Comparison of ENCODE assay signal across 8 cellular contexts in genomic region chr1:25618433-25618808, GRCh38. TPM values are rescaled to one million over a fixed set of nuclear protein-coding genes. Genes with fewer than 3 reads are reported as not detected.
DNase-seq lines count a peak whose midpoint lies in the region; ATAC-seq and TF ChIP-seq lines count a peak whose summit lies in the region.

No MANE protein-coding gene starts in this region.

- H3K9me3 Mint-ChIP-seq in activated naive CD4-positive, alpha-beta T cell treated with anti-CD3 and anti-CD28 coated beads, Interleukin-2, amount 10 ng/mL, durations not matched to agents 7 days and 5 days, result no peaks in the 10 kb centered on the region

- H3K27ac ChIP-seq in colonic mucosa (no peak overlapping the region), muscle layer of duodenum (ENCODE audit: low read length) (no peak overlapping the region), transverse colon (peak overlapping the region; percentile 61 to 76 (median 72))

- DNase-seq in activated naive CD4-positive, alpha-beta T cell treated with anti-CD3 and anti-CD28 coated beads, Interleukin-2, amount 10 ng/mL, durations not matched to agents 7 days and 5 days, result no peak
- no peak for DNase-seq in activated naive CD4-positive, alpha-beta T cell treated with anti-CD3 and anti-CD28 coated beads, Interleukin-2, amount 50 U/mL, for 16 hours
- DNase-seq in colonic mucosa (no peak), transverse colon (no peak), SIG-M5 (lab: John Stamatoyannopoulos, UW) (no peak), NCI-H446 treated with DMSO at 0.1 percent for 48 hours (lab: John Stamatoyannopoulos, UW) (no peak)

- no peaks in the 10 kb centered on the region for H3K9me3 ChIP-seq in colonic mucosa
- H3K9me3 ChIP-seq in muscle layer of duodenum (ENCODE audit: control insufficient read depth in 1 of 2, low read length in 2 of 2), result no peaks in the 10 kb centered on the region
- no peaks in the 10 kb centered on the region for H3K9me3 ChIP-seq in transverse colon

- TF ChIP-seq CTCF in colonic mucosa (IDR thresholded peaks at IDR 0.05), result no peak
- no peak for TF ChIP-seq CTCF in transverse colon (IDR thresholded peaks at IDR 0.05)

- peaks cover 40% of the 10 kb centered on the region for H3K27me3 Mint-ChIP-seq in activated naive CD4-positive, alpha-beta T cell treated with anti-CD3 and anti-CD28 coated beads, Interleukin-2, amount 10 ng/mL, durations not matched to agents 7 days and 5 days

- H3K4me3 ChIP-seq in colonic mucosa (peak overlapping the region; percentile 53), muscle layer of duodenum (ENCODE audit: low read depth in 1 of 2, low read length in 2 of 2) (peak overlapping the region; percentile 52 to 71), transverse colon (peak overlapping the region in 3 of 4 donors; percentile 69 to 97 (median 83))

- TF ChIP-seq EP300 in transverse colon (IDR thresholded peaks at IDR 0.05; ENCODE audit: low read depth), result no peak

- ATAC-seq in GM21717 (IDR thresholded peaks at IDR 0.05; ENCODE audit: unreplicated experiment), result no peak

- H3K27me3 ChIP-seq in colonic mucosa (peaks cover 16% of the 10 kb centered on the region), muscle layer of duodenum (ENCODE audit: low read depth, low read length) (no peaks in the 10 kb centered on the region), transverse colon (peaks cover 16% of the 10 kb centered on the region)

- intact Hi-C loops in colonic mucosa (cut with DNase I), result loop anchor here (5.0 kb wide), 1 partner anchor 74 kb away; no protein-coding TSS in a partner anchor
- intact Hi-C loops in transverse colon (cut with DNase I; ENCODE audit: low total_unique reads), result loop anchor here (5.0 kb wide), 1 partner anchor 124 kb away; no protein-coding TSS in a partner anchor

- H3K4me1 Mint-ChIP-seq in activated naive CD4-positive, alpha-beta T cell treated with anti-CD3 and anti-CD28 coated beads, Interleukin-2, amount 10 ng/mL, durations not matched to agents 7 days and 5 days, result peaks cover 72% of the 10 kb centered on the region

- TF ChIP-seq POLR2A in transverse colon (IDR thresholded peaks at IDR 0.05), result no peak

- H3K36me3 Mint-ChIP-seq in activated naive CD4-positive, alpha-beta T cell treated with anti-CD3 and anti-CD28 coated beads, Interleukin-2, amount 10 ng/mL, durations not matched to agents 7 days and 5 days, result peaks cover 44% of the 10 kb centered on the region

- peaks cover 10% of the 10 kb centered on the region for H3K4me1 ChIP-seq in colonic mucosa
- peaks cover 4 to 49% of the 10 kb centered on the region in 2 donors for H3K4me1 ChIP-seq in muscle layer of duodenum (ENCODE audit: control insufficient read depth in 1 of 2, insufficient read depth in 2 of 2, low read length in 2 of 2)
- H3K4me1 ChIP-seq in transverse colon, result peaks cover 9 to 45% (median 26%) of the 10 kb centered on the region in 4 donors

- peak overlapping the region; percentile 91 for H3K27ac Mint-ChIP-seq in activated naive CD4-positive, alpha-beta T cell treated with anti-CD3 and anti-CD28 coated beads, Interleukin-2, amount 10 ng/mL, durations not matched to agents 7 days and 5 days

- in situ Hi-C loops in transverse colon (cut with MboI; ENCODE audit: low pct_ligation_motif_present in 1 of 4, low pct_unique_long_range_greater_than_20kb in 1 of 4, low sequenced_read_pairs in 3 of 4), result loop anchor here in 3 of 4 donors (10.0 to 25.0 kb wide), 2 partner anchors 169 to 176 kb away; no protein-coding TSS in a partner anchor

- 37% methylated on average over 4 of the region's 4 CpGs for WGBS in transverse colon (ENCODE audit: low coverage in 1 of 2), 2 donors

- H3K9ac ChIP-seq in colonic mucosa (ENCODE audit: low read depth in 2 of 2, low read length in 2 of 2), result peak overlapping the region; percentile 57 to 88

- peak overlapping the region; percentile 99 for H3K4me3 Mint-ChIP-seq in activated naive CD4-positive, alpha-beta T cell treated with anti-CD3 and anti-CD28 coated beads, Interleukin-2, amount 10 ng/mL, durations not matched to agents 7 days and 5 days

- H3K36me3 ChIP-seq in colonic mucosa, result no peaks in the 10 kb centered on the region
- peaks cover 0 to 4% of the 10 kb centered on the region in 2 donors for H3K36me3 ChIP-seq in muscle layer of duodenum (ENCODE audit: control insufficient read depth in 1 of 2, insufficient read depth in 2 of 2, low read length in 2 of 2)
- H3K36me3 ChIP-seq in transverse colon, result no peaks in the 10 kb centered on the region

- CTCF ChIA-PET in activated naive CD4-positive, alpha-beta T cell treated with anti-CD3 and anti-CD28 coated beads, Interleukin-2, amount 10 ng/mL, durations not matched to agents 7 days and 5 days (lab: Charles Lee), result interaction anchor here (0.7 to 3.5 kb wide), 18 partner anchors 9 to 192 kb away, joined by 3 to 32 read pairs (median 5); no protein-coding TSS in a partner anchor

RNA-seq across cellular contexts. Expression of gene MAN1C1, which starts 1.8 kb away (rescaled TPM):
- total RNA-seq in colonic mucosa (1 to 10 TPM; 2.7 to 4.3 TPM), transverse colon (1 to 10 TPM; 2.4 to 6.8 (median 4.3) TPM)

Comparison
In these comparisons a context has a peak if more than half of its experiments do, and no peak if none do; other contexts are left out.
1. H3K27ac ChIP-seq: peak in transverse colon (4 of 4); none in colonic mucosa (single experiment) and muscle layer of duodenum (single experiment).
2. Peak in every context shown above with its lines, with median percentiles within 50 percentile points of each other: H3K4me3 ChIP-seq.